ENCODE assay signal across 27 cellular contexts in the genomic region with DNA sequence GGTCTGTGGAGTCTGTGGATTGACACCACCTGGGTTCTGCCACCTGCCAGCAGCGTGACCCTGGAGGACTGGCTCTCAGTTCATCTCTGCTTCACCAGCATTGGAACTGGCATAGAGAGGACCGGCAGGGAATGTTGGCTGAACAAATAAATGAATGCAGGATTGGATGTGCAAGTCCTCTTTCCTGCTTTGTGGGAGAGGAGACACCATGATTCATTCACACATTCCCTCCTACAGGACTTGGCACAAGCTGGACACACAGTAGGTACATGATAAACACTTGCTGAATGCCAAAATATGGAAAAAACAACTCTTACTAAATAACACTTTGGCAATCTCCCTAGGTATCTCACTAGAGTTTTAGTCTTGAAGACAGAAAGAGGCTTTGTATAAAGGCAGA.
"Had no signal": no experiment of that assay in that cellular context is flagged by ENCODE, and none has a peak within 500 bp of the region (broad histone marks: within the 10 kb centered on the region; RNA-seq: fewer than 3 reads in every experiment).

No MANE protein-coding gene starts in this region.

- H3K36me3 ChIP-seq: left lung, prostate gland, right atrium auricular region, suprapubic skin, vagina had no signal

- H3K4me3 Mint-ChIP-seq: activated CD4-positive, alpha-beta T cell treated with anti-CD3 and anti-CD28 coated beads, Interleukin-2, amount 10 ng/mL, durations not matched to agents 24 days and 14 days; activated CD8-positive, alpha-beta memory T cell treated with anti-CD3 and anti-CD28 coated beads, Interleukin-2, amount 10 ng/mL, durations not matched to agents 7 days and 5 days; activated CD8-positive, alpha-beta T cell treated with anti-CD3 and anti-CD28 coated beads for 36 hours; activated naive CD4-positive, alpha-beta T cell treated with anti-CD3 and anti-CD28 coated beads, Interleukin-2, amount 10 ng/mL, durations not matched to agents 7 days and 5 days; dendritic cell treated with granulocyte-macrophage colony-stimulating factor and Interleukin-4, amounts not matched to agents 40 ng/mL and 50 ng/mL, for 4 days; immature natural killer cell; naive thymus-derived CD4-positive, alpha-beta T cell; neural crest cell; stimulated activated effector memory CD8-positive, alpha-beta T cell treated with anti-CD3 and anti-CD28 coated beads, Interleukin-12 subunit alpha, Interleukin-12 subunit beta, amount 100 ng/mL, for 72 hours; stimulated activated naive CD8-positive, alpha-beta T cell treated with anti-CD3 and anti-CD28 coated beads, Interleukin-15, amount 100 ng/mL, for 72 hours; T-helper 2 cell treated with Interferon-gamma antibody and Interleukin-4, amounts not matched to agents 5 μg/mL and 100 μg/mL, for 36 hours; type B pancreatic cell had no signal

- H3K27me3 ChIP-seq: left lung, right atrium auricular region, suprapubic skin, vagina had no signal

- H3K36me3 Mint-ChIP-seq: activated CD8-positive, alpha-beta memory T cell treated with anti-CD3 and anti-CD28 coated beads, Interleukin-2, amount 10 ng/mL, durations not matched to agents 7 days and 5 days; activated naive CD4-positive, alpha-beta T cell treated with anti-CD3 and anti-CD28 coated beads, Interleukin-2, amount 10 ng/mL, durations not matched to agents 7 days and 5 days; immature natural killer cell; naive thymus-derived CD4-positive, alpha-beta T cell; stimulated activated effector memory CD8-positive, alpha-beta T cell treated with anti-CD3 and anti-CD28 coated beads, Interleukin-12 subunit alpha, Interleukin-12 subunit beta, amount 100 ng/mL, for 72 hours had no signal

- H3K27ac ChIP-seq: left lung, prostate gland, right atrium auricular region, suprapubic skin, vagina, VCaP had no signal

- H3K9me3 ChIP-seq: left lung, prostate gland, right atrium auricular region, suprapubic skin, vagina had no signal

- H3K4me1 Mint-ChIP-seq: activated CD4-positive, alpha-beta T cell treated with anti-CD3 and anti-CD28 coated beads, Interleukin-2, amount 10 ng/mL, durations not matched to agents 24 days and 14 days; activated CD8-positive, alpha-beta memory T cell treated with anti-CD3 and anti-CD28 coated beads, Interleukin-2, amount 10 ng/mL, durations not matched to agents 7 days and 5 days; activated naive CD4-positive, alpha-beta T cell treated with anti-CD3 and anti-CD28 coated beads, Interleukin-2, amount 10 ng/mL, durations not matched to agents 7 days and 5 days; immature natural killer cell; naive thymus-derived CD4-positive, alpha-beta T cell; stimulated activated effector memory CD8-positive, alpha-beta T cell treated with anti-CD3 and anti-CD28 coated beads, Interleukin-12 subunit alpha, Interleukin-12 subunit beta, amount 100 ng/mL, for 72 hours; stimulated activated naive CD8-positive, alpha-beta T cell treated with anti-CD3 and anti-CD28 coated beads, Interleukin-15, amount 100 ng/mL, for 72 hours had no signal

- ATAC-seq: activated CD4-positive, CD25-positive, alpha-beta regulatory T cell treated with anti-CD3 and anti-CD28 coated beads, Interleukin-2, amount 50 U/mL, for 24 hours; activated CD8-positive, alpha-beta memory T cell treated with anti-CD3 and anti-CD28 coated beads, Interleukin-2, amount 10 ng/mL, durations not matched to agents 7 days and 5 days; activated CD8-positive, alpha-beta T cell treated with anti-CD3 and anti-CD28 coated beads for 36 hours; left lung; naive thymus-derived CD4-positive, alpha-beta T cell; stimulated activated effector memory CD8-positive, alpha-beta T cell treated with anti-CD3 and anti-CD28 coated beads, Interleukin-12 subunit alpha, Interleukin-12 subunit beta, amount 100 ng/mL, for 72 hours; stimulated activated naive CD8-positive, alpha-beta T cell treated with anti-CD3 and anti-CD28 coated beads, Interleukin-15, amount 100 ng/mL, for 72 hours had no signal

- H3K27ac Mint-ChIP-seq: activated CD4-positive, alpha-beta T cell treated with anti-CD3 and anti-CD28 coated beads, Interleukin-2, amount 10 ng/mL, durations not matched to agents 24 days and 14 days; activated CD8-positive, alpha-beta memory T cell treated with anti-CD3 and anti-CD28 coated beads, Interleukin-2, amount 10 ng/mL, durations not matched to agents 7 days and 5 days; activated CD8-positive, alpha-beta T cell treated with anti-CD3 and anti-CD28 coated beads for 36 hours; activated naive CD4-positive, alpha-beta T cell treated with anti-CD3 and anti-CD28 coated beads, Interleukin-2, amount 10 ng/mL, durations not matched to agents 7 days and 5 days; dendritic cell treated with granulocyte-macrophage colony-stimulating factor and Interleukin-4, amounts not matched to agents 40 ng/mL and 50 ng/mL, for 4 days; immature natural killer cell; naive thymus-derived CD4-positive, alpha-beta T cell; stimulated activated effector memory CD8-positive, alpha-beta T cell treated with anti-CD3 and anti-CD28 coated beads, Interleukin-12 subunit alpha, Interleukin-12 subunit beta, amount 100 ng/mL, for 72 hours; stimulated activated naive CD8-positive, alpha-beta T cell treated with anti-CD3 and anti-CD28 coated beads, Interleukin-15, amount 100 ng/mL, for 72 hours; T-helper 2 cell treated with Interferon-gamma antibody and Interleukin-4, amounts not matched to agents 5 μg/mL and 100 μg/mL, for 36 hours; type B pancreatic cell had no signal

- DNase-seq: activated CD4-positive, alpha-beta T cell treated with anti-CD3 and anti-CD28 coated beads, Interleukin-2, amount 10 ng/mL, durations not matched to agents 24 days and 14 days; activated CD8-positive, alpha-beta memory T cell treated with anti-CD3 and anti-CD28 coated beads, Interleukin-2, amount 10 ng/mL, durations not matched to agents 7 days and 5 days; activated CD8-positive, alpha-beta T cell treated with anti-CD3 and anti-CD28 coated beads for 36 hours; activated effector memory CD4-positive, alpha-beta T cell treated with anti-CD3 and anti-CD28 coated beads, Interleukin-2, amount 50 U/mL, for 16 hours; activated naive CD4-positive, alpha-beta T cell treated with anti-CD3 and anti-CD28 coated beads, Interleukin-2, amount 10 ng/mL, durations not matched to agents 7 days and 5 days; activated T-cell treated with anti-CD3 and anti-CD28 coated beads for 4 hours; caudate nucleus; effector CD4-positive, alpha-beta T cell; erythroblast; foreskin melanocyte; immature natural killer cell; kidney glomerular epithelial cell; left lung; naive thymus-derived CD4-positive, alpha-beta T cell; stimulated activated CD4-positive, alpha-beta T cell treated with anti-CD3 and anti-CD28 coated beads, Interleukin-12 subunit alpha, Interleukin-12 subunit beta, amount 100 ng/mL, for 4 hours; stimulated activated naive CD8-positive, alpha-beta T cell treated with anti-CD3 and anti-CD28 coated beads, Interleukin-15, amount 100 ng/mL, for 72 hours had no signal

- H3K4me3 ChIP-seq: left lung, prostate gland, right atrium auricular region, suprapubic skin, vagina had no signal

- H3K9me3 Mint-ChIP-seq: activated CD4-positive, alpha-beta T cell treated with anti-CD3 and anti-CD28 coated beads, Interleukin-2, amount 10 ng/mL, durations not matched to agents 24 days and 14 days; activated CD8-positive, alpha-beta T cell treated with anti-CD3 and anti-CD28 coated beads for 36 hours; activated naive CD4-positive, alpha-beta T cell treated with anti-CD3 and anti-CD28 coated beads, Interleukin-2, amount 10 ng/mL, durations not matched to agents 7 days and 5 days; dendritic cell treated with granulocyte-macrophage colony-stimulating factor and Interleukin-4, amounts not matched to agents 40 ng/mL and 50 ng/mL, for 4 days; naive thymus-derived CD4-positive, alpha-beta T cell; stimulated activated effector memory CD8-positive, alpha-beta T cell treated with anti-CD3 and anti-CD28 coated beads, Interleukin-12 subunit alpha, Interleukin-12 subunit beta, amount 100 ng/mL, for 72 hours; stimulated activated naive CD8-positive, alpha-beta T cell treated with anti-CD3 and anti-CD28 coated beads, Interleukin-15, amount 100 ng/mL, for 72 hours; T-helper 2 cell treated with Interferon-gamma antibody and Interleukin-4, amounts not matched to agents 5 μg/mL and 100 μg/mL, for 36 hours; type B pancreatic cell had no signal

- H3K4me1 ChIP-seq: left lung, prostate gland, right atrium auricular region, suprapubic skin, vagina had no signal

- H3K27me3 Mint-ChIP-seq: type B pancreatic cell had no signal
